ENCODE assay signal across 22 cellular contexts in genomic region chrX:2383735-2384134, GRCh38.
"Had no signal": no experiment of that assay in that cellular context is flagged by ENCODE, and none has a peak within 500 bp of the region (broad histone marks: within the 10 kb centered on the region; RNA-seq: fewer than 3 reads in every experiment).

No MANE protein-coding gene starts in this region.

- DNase-seq: activated CD4-positive, alpha-beta T cell treated with anti-CD3 and anti-CD28 coated beads, Interleukin-2, amount 10 ng/mL, durations not matched to agents 24 days and 14 days; activated CD8-positive, alpha-beta T cell treated with anti-CD3 and anti-CD28 coated beads for 36 hours; activated gamma-delta T cell; activated naive CD4-positive, alpha-beta T cell treated with anti-CD3 and anti-CD28 coated beads, Interleukin-2, amount 50 U/mL, for 16 hours; activated naive CD8-positive, alpha-beta T cell treated with anti-CD3 and anti-CD28 coated beads, Interleukin-2, amount 50 U/mL, for 24 hours; anterior cingulate cortex; body of pancreas; central memory CD4-positive, alpha-beta T cell; foreskin fibroblast; immature natural killer cell; kidney glomerular epithelial cell; naive thymus-derived CD8-positive, alpha-beta T cell; retina; sigmoid colon; stimulated activated CD4-positive, alpha-beta T cell treated with anti-CD3 and anti-CD28 coated beads, Interleukin-4, amount 100 ng/mL, for 1 hour; stimulated activated naive CD4-positive, alpha-beta T cell; substantia nigra; thyroid gland had no signal

- H3K4me2 ChIP-seq: neural progenitor cell had no signal

- ATAC-seq: activated CD4-positive, CD25-positive, alpha-beta regulatory T cell treated with anti-CD3 and anti-CD28 coated beads, Interleukin-2, amount 50 U/mL, for 24 hours; activated CD8-positive, alpha-beta T cell treated with anti-CD3 and anti-CD28 coated beads for 36 hours; activated naive CD8-positive, alpha-beta T cell treated with anti-CD3 and anti-CD28 coated beads, Interleukin-2, amount 50 U/mL, for 24 hours; body of pancreas; naive thymus-derived CD8-positive, alpha-beta T cell; SK-N-SH treated with all-trans-retinoic acid at 6 μM for 48 hours had no signal

- H3K27ac ChIP-seq: body of pancreas, neural progenitor cell, sigmoid colon, thyroid gland, VCaP had no signal

- H2AFZ ChIP-seq: neural progenitor cell had no signal

- H3K27me3 ChIP-seq: body of pancreas, neural progenitor cell, sigmoid colon, thyroid gland had no signal

- H3K36me3 ChIP-seq: neural progenitor cell, sigmoid colon, thyroid gland had no signal

- H3K4me1 ChIP-seq: neural progenitor cell, sigmoid colon, thyroid gland had no signal

- H3K9me3 ChIP-seq: body of pancreas, sigmoid colon, thyroid gland had no signal

- H3K4me3 ChIP-seq: body of pancreas, neural progenitor cell, sigmoid colon, thyroid gland had no signal
